12 cellular contexts compared by ENCODE assay signal in genomic region chr14:101835166-101835557, GRCh38.
DNase-seq lines count a peak whose midpoint lies in the region; ATAC-seq and TF ChIP-seq lines count a peak whose summit lies in the region.
"Had no signal": no experiment of that assay in that cellular context is flagged by ENCODE, and none has a peak within 500 bp of the region (broad histone marks: within the 10 kb centered on the region; RNA-seq: fewer than 3 reads in every experiment).

No MANE protein-coding gene starts in this region.

- no peak for TF ChIP-seq EP300 in esophagus muscularis mucosa (IDR thresholded peaks at IDR 0.05)

- no peak overlapping the region for H3K4me3 ChIP-seq in CD4-positive, alpha-beta memory T cell (ENCODE audit: low read length in 2 of 2)
- H3K4me3 ChIP-seq in Peyer's patch (no peak overlapping the region), esophagus muscularis mucosa (no peak overlapping the region)
- H3K4me3 ChIP-seq: SK-N-MC, thoracic aorta had no signal

- no peak for DNase-seq in CD4-positive, alpha-beta memory T cell
- DNase-seq in Peyer's patch: no peak
- DNase-seq in esophagus muscularis mucosa (ENCODE audit: extremely low spot score): no peak
- DNase-seq in natural killer cell treated with Interleukin-12 subunit alpha and Interleukin-12 subunit beta and Interleukin-15 and Interleukin-18, amount 100 ng/mL, for 72 hours (ENCODE audit: low spot score): no peak
- DNase-seq in NCI-H82 (lab: John Stamatoyannopoulos, UW): no peak
- DNase-seq in GM13976 (ENCODE audit: low spot score): no peak
- DNase-seq: DMS 273 treated with DMSO at 0.1 percent for 48 hours had no signal

- H3K27me3 Mint-ChIP-seq in CD4-positive, alpha-beta memory T cell: no peaks in the 10 kb centered on the region
- no peaks in the 10 kb centered on the region for H3K27me3 Mint-ChIP-seq in natural killer cell treated with Interleukin-12 subunit alpha and Interleukin-12 subunit beta and Interleukin-15 and Interleukin-18, amount 100 ng/mL, for 72 hours

- H3K27ac ChIP-seq in CD4-positive, alpha-beta memory T cell (ENCODE audit: low read depth, low read length): peak overlapping the region; percentile 31
- H3K27ac ChIP-seq in Peyer's patch (peak overlapping the region in 3 of 4 donors; percentile 8 to 44 (median 34)), esophagus muscularis mucosa (replicated peaks in 1 of 4) (peak overlapping the region; percentile 65 to 81 (median 77))
- H3K27ac ChIP-seq: SK-N-MC had no signal

- CTCF ChIA-PET in CD4-positive, alpha-beta memory T cell (lab: Charles Lee; ENCODE audit: partially characterized antibody): interaction anchor here (0.8 to 1.1 kb wide), 2 partner anchors 9 to 64 kb away, joined by 4 read pairs; no protein-coding TSS in a partner anchor

- TF ChIP-seq CTCF in Peyer's patch (IDR thresholded peaks at IDR 0.05) (no peak), esophagus muscularis mucosa (IDR thresholded peaks at IDR 0.05) (no peak), GM13976 (IDR thresholded peaks at IDR 0.05; ENCODE audit: borderline replicate concordance, control extremely low read depth, extremely low read depth, insufficient read depth, missing control alignments) (no peak)

- peaks cover 100% of the 10 kb centered on the region for H3K4me1 ChIP-seq in CD4-positive, alpha-beta memory T cell (ENCODE audit: insufficient read depth, low read length)
- peaks cover 0 to 33% (median 8%) of the 10 kb centered on the region in 4 donors for H3K4me1 ChIP-seq in Peyer's patch
- H3K4me1 ChIP-seq in esophagus muscularis mucosa: peaks cover 51 to 90% (median 77%) of the 10 kb centered on the region in 4 donors

- in situ Hi-C loops in GM13976 (cut with MboI; ENCODE audit: low sequenced_read_pairs, unreplicated experiment): no loop called here

- WGBS in esophagus muscularis mucosa: 61% methylated on average over 4 of the region's 4 CpGs

- H3K36me3 Mint-ChIP-seq in CD4-positive, alpha-beta memory T cell: peaks cover 34 to 74% of the 10 kb centered on the region in 2 donors
- no peaks in the 10 kb centered on the region for H3K36me3 Mint-ChIP-seq in natural killer cell treated with Interleukin-12 subunit alpha and Interleukin-12 subunit beta and Interleukin-15 and Interleukin-18, amount 100 ng/mL, for 72 hours

- no peaks in the 10 kb centered on the region for H3K27me3 ChIP-seq in CD4-positive, alpha-beta memory T cell (ENCODE audit: insufficient read depth, low read length)
- H3K27me3 ChIP-seq in Peyer's patch (no peaks in the 10 kb centered on the region), esophagus muscularis mucosa (no peaks in the 10 kb centered on the region)

- no peaks in the 10 kb centered on the region for H3K9me3 Mint-ChIP-seq in CD4-positive, alpha-beta memory T cell
- no peaks in the 10 kb centered on the region for H3K9me3 Mint-ChIP-seq in natural killer cell treated with Interleukin-12 subunit alpha and Interleukin-12 subunit beta and Interleukin-15 and Interleukin-18, amount 100 ng/mL, for 72 hours
- H3K9me3 Mint-ChIP-seq: neural crest cell had no signal

- no peaks in the 10 kb centered on the region for H3K9me3 ChIP-seq in CD4-positive, alpha-beta memory T cell (ENCODE audit: control insufficient read depth in 1 of 2, low read length in 2 of 2)
- H3K9me3 ChIP-seq in Peyer's patch: no peaks in the 10 kb centered on the region
- H3K9me3 ChIP-seq in esophagus muscularis mucosa: no peaks in the 10 kb centered on the region
- H3K9me3 ChIP-seq: thoracic aorta had no signal

- peak overlapping the region in 5 of 8 donors; percentile 15 to 62 (median 35) for H3K4me3 Mint-ChIP-seq in CD4-positive, alpha-beta memory T cell
- peak overlapping the region; percentile 27 for H3K4me3 Mint-ChIP-seq in natural killer cell treated with Interleukin-12 subunit alpha and Interleukin-12 subunit beta and Interleukin-15 and Interleukin-18, amount 100 ng/mL, for 72 hours
- H3K4me3 Mint-ChIP-seq: neural crest cell had no signal

- intact Hi-C loops in CD4-positive, alpha-beta memory T cell (cut with micrococcal nuclease): no loop called here
- intact Hi-C loops in esophagus muscularis mucosa (cut with DNase I): no loop called here

- POLR2A ChIA-PET in CD4-positive, alpha-beta memory T cell (lab: Charles Lee; ENCODE audit: partially characterized antibody): interaction anchor here (0.9 to 5.8 kb wide), 8 partner anchors 11 to 128 kb away, joined by 3 to 65 read pairs (median 14); no protein-coding TSS in a partner anchor

- peaks cover 62 to 99% (median 82%) of the 10 kb centered on the region in 4 donors for H3K4me1 Mint-ChIP-seq in CD4-positive, alpha-beta memory T cell
- H3K4me1 Mint-ChIP-seq in natural killer cell treated with Interleukin-12 subunit alpha and Interleukin-12 subunit beta and Interleukin-15 and Interleukin-18, amount 100 ng/mL, for 72 hours (ENCODE audit: low read depth in 2 of 2): peaks cover 45 to 66% of the 10 kb centered on the region in 2 donors

- no peak for ATAC-seq in natural killer cell treated with Interleukin-12 subunit alpha and Interleukin-12 subunit beta and Interleukin-15 and Interleukin-18, amount 100 ng/mL, for 72 hours
- ATAC-seq in GM18511 (IDR thresholded peaks at IDR 0.05; ENCODE audit: unreplicated experiment): no peak
- no peak for ATAC-seq in GM21529 (IDR thresholded peaks at IDR 0.05; ENCODE audit: unreplicated experiment)

- H3K36me3 ChIP-seq in CD4-positive, alpha-beta memory T cell (ENCODE audit: insufficient read depth, low read length): peaks cover 55% of the 10 kb centered on the region
- H3K36me3 ChIP-seq in Peyer's patch (peaks cover 0 to 5% (median 0%) of the 10 kb centered on the region in 3 donors), esophagus muscularis mucosa (peaks cover 0 to 3% (median 0%) of the 10 kb centered on the region in 4 donors)
- H3K36me3 ChIP-seq: thoracic aorta had no signal

- H3K27ac Mint-ChIP-seq in CD4-positive, alpha-beta memory T cell: peak overlapping the region; percentile 65 to 97 (median 83)
- H3K27ac Mint-ChIP-seq in natural killer cell treated with Interleukin-12 subunit alpha and Interleukin-12 subunit beta and Interleukin-15 and Interleukin-18, amount 100 ng/mL, for 72 hours: peak overlapping the region; percentile 64 to 83

- TF ChIP-seq POLR2A in Peyer's patch (IDR thresholded peaks at IDR 0.05): no peak
- no peak for TF ChIP-seq POLR2A in esophagus muscularis mucosa (IDR thresholded peaks at IDR 0.05; ENCODE audit: low read depth)
